Comparison of ENCODE assay signal across 1 cellular context in the genomic region with DNA sequence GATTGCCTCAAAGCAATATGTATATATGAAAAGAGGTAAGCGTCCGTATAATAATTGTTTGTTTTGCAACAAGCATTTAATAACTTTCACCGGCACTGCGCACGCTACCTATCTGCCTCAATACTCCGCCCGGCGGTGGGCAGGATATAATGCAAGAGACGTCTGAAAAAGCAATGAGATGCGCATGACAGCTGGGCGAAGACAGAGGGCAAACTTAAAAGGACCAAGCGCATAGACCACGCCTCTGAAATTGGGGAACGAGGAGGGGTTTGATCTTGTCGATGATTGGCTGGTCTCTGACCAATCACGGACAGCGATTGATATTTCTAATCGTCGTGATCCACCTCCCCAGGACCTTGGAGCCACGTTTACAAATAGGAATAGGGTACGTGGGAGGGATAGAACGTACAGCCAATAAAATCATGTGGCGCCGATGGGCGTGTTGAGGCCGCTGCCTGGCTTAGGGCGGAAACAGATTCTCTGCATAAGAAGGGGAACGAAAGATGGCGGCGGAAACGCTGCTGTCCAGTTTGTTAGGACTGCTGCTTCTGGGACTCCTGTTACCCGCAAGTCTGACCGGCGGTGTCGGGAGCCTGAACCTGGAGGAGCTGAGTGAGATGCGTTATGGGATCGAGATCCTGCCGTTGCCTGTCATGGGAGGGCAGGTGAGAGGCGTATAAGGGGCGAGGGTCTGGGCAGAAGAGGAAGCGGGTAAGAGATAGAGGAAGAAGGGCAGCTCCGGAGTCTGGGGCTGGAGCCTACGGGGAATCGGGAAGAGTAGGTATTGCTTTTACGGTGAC.
TF ChIP-seq lines count a peak whose summit lies in the region.

A gene with protein sequence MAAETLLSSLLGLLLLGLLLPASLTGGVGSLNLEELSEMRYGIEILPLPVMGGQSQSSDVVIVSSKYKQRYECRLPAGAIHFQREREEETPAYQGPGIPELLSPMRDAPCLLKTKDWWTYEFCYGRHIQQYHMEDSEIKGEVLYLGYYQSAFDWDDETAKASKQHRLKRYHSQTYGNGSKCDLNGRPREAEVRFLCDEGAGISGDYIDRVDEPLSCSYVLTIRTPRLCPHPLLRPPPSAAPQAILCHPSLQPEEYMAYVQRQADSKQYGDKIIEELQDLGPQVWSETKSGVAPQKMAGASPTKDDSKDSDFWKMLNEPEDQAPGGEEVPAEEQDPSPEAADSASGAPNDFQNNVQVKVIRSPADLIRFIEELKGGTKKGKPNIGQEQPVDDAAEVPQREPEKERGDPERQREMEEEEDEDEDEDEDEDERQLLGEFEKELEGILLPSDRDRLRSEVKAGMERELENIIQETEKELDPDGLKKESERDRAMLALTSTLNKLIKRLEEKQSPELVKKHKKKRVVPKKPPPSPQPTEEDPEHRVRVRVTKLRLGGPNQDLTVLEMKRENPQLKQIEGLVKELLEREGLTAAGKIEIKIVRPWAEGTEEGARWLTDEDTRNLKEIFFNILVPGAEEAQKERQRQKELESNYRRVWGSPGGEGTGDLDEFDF (plus strand): TSS at position 474 of the 800 bp plus-strand sequence. CDS start 30 bp downstream, at position 504.

TF ChIP-seq in HepG2, 621 proteins besides CTCF, POLR2A, EP300 and RAD21 (continued from another document and continues in another):
- TF ChIP-seq, protein P1, sequence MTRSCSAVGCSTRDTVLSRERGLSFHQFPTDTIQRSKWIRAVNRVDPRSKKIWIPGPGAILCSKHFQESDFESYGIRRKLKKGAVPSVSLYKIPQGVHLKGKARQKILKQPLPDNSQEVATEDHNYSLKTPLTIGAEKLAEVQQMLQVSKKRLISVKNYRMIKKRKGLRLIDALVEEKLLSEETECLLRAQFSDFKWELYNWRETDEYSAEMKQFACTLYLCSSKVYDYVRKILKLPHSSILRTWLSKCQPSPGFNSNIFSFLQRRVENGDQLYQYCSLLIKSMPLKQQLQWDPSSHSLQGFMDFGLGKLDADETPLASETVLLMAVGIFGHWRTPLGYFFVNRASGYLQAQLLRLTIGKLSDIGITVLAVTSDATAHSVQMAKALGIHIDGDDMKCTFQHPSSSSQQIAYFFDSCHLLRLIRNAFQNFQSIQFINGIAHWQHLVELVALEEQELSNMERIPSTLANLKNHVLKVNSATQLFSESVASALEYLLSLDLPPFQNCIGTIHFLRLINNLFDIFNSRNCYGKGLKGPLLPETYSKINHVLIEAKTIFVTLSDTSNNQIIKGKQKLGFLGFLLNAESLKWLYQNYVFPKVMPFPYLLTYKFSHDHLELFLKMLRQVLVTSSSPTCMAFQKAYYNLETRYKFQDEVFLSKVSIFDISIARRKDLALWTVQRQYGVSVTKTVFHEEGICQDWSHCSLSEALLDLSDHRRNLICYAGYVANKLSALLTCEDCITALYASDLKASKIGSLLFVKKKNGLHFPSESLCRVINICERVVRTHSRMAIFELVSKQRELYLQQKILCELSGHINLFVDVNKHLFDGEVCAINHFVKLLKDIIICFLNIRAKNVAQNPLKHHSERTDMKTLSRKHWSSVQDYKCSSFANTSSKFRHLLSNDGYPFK (CRISPR knock-in tag; IDR thresholded peaks at IDR 0.05; ENCODE audit: borderline replicate concordance), result peak; percentile 98
- 0 out of 2 replicates have a peak, but pooled peaks have one; percentile 38 for TF ChIP-seq BHLHE40 (IDR thresholded peaks at IDR 0.05; ENCODE audit: low read length)
- TF ChIP-seq, protein P2, sequence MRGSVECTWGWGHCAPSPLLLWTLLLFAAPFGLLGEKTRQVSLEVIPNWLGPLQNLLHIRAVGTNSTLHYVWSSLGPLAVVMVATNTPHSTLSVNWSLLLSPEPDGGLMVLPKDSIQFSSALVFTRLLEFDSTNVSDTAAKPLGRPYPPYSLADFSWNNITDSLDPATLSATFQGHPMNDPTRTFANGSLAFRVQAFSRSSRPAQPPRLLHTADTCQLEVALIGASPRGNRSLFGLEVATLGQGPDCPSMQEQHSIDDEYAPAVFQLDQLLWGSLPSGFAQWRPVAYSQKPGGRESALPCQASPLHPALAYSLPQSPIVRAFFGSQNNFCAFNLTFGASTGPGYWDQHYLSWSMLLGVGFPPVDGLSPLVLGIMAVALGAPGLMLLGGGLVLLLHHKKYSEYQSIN (CRISPR knock-in tag; IDR thresholded peaks at IDR 0.05; ENCODE audit: borderline replicate concordance), result no peak
- peak; percentile 29; the same call in 1 of the 2 replicates for TF ChIP-seq ETV5 (CRISPR knock-in tag; IDR thresholded peaks at IDR 0.05; ENCODE audit: borderline replicate concordance)
- TF ChIP-seq AGO2 (optimal IDR thresholded peaks at IDR 0.05; ENCODE audit: low read depth, low read length), result no peak
- TF ChIP-seq SP4 (CRISPR knock-in tag; IDR thresholded peaks at IDR 0.05), result peak; percentile 96
- TF ChIP-seq YEATS4 (CRISPR knock-in tag; IDR thresholded peaks at IDR 0.05; ENCODE audit: borderline replicate concordance), result peak; percentile 29; the same call in 1 of the 2 replicates
- TF ChIP-seq NAIF1 (CRISPR knock-in tag; IDR thresholded peaks at IDR 0.05; ENCODE audit: borderline replicate concordance), result no peak
- no peak for TF ChIP-seq ZNF674 (CRISPR knock-in tag; IDR thresholded peaks at IDR 0.05; ENCODE audit: low read depth)
- no peak for TF ChIP-seq MATR3 (CRISPR knock-in tag; IDR thresholded peaks at IDR 0.05)
- TF ChIP-seq, protein P3, sequence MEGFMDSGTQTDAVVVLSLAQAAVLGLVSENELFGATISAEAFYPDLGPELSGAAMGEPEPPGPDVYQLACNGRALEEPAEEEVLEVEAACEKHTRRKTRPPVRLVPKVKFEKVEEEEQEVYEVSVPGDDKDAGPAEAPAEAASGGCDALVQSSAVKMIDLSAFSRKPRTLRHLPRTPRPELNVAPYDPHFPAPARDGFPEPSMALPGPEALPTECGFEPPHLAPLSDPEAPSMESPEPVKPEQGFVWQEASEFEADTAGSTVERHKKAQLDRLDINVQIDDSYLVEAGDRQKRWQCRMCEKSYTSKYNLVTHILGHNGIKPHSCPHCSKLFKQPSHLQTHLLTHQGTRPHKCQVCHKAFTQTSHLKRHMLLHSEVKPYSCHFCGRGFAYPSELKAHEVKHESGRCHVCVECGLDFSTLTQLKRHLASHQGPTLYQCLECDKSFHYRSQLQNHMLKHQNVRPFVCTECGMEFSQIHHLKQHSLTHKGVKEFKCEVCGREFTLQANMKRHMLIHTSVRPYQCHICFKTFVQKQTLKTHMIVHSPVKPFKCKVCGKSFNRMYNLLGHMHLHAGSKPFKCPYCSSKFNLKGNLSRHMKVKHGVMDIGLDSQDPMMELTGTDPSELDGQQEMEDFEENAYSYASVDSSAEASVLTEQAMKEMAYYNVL (CRISPR knock-in tag; IDR thresholded peaks at IDR 0.05; ENCODE audit: borderline replicate concordance), result no peak; the same call in 1 of the 2 replicates
- no peak for TF ChIP-seq TCF12 (IDR thresholded peaks at IDR 0.05)
- TF ChIP-seq TCF12 (CRISPR knock-in tag; IDR thresholded peaks at IDR 0.05), result no peak
- TF ChIP-seq ZNF343 (CRISPR knock-in tag; IDR thresholded peaks at IDR 0.05), result 0 out of 2 replicates have a peak, but pooled peaks have one; percentile 2
- TF ChIP-seq GATAD1 (CRISPR knock-in tag; IDR thresholded peaks at IDR 0.05), result peak; percentile 96
- TF ChIP-seq POLR2G (IDR thresholded peaks at IDR 0.05; ENCODE audit: low read depth, low read length), result peak; percentile 93
- TF ChIP-seq ZSCAN9 (CRISPR knock-in tag; IDR thresholded peaks at IDR 0.05; ENCODE audit: borderline replicate concordance), result no peak
- TF ChIP-seq, protein P4, sequence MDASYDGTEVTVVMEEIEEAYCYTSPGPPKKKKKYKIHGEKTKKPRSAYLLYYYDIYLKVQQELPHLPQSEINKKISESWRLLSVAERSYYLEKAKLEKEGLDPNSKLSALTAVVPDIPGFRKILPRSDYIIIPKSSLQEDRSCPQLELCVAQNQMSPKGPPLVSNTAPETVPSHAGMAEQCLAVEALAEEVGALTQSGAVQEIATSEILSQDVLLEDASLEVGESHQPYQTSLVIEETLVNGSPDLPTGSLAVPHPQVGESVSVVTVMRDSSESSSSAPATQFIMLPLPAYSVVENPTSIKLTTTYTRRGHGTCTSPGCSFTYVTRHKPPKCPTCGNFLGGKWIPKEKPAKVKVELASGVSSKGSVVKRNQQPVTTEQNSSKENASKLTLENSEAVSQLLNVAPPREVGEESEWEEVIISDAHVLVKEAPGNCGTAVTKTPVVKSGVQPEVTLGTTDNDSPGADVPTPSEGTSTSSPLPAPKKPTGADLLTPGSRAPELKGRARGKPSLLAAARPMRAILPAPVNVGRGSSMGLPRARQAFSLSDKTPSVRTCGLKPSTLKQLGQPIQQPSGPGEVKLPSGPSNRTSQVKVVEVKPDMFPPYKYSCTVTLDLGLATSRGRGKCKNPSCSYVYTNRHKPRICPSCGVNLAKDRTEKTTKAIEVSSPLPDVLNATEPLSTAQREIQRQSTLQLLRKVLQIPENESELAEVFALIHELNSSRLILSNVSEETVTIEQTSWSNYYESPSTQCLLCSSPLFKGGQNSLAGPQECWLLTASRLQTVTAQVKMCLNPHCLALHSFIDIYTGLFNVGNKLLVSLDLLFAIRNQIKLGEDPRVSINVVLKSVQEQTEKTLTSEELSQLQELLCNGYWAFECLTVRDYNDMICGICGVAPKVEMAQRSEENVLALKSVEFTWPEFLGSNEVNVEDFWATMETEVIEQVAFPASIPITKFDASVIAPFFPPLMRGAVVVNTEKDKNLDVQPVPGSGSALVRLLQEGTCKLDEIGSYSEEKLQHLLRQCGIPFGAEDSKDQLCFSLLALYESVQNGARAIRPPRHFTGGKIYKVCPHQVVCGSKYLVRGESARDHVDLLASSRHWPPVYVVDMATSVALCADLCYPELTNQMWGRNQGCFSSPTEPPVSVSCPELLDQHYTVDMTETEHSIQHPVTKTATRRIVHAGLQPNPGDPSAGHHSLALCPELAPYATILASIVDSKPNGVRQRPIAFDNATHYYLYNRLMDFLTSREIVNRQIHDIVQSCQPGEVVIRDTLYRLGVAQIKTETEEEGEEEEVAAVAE (CRISPR knock-in tag; IDR thresholded peaks at IDR 0.05; ENCODE audit: borderline replicate concordance), result peak; percentile 89; the same call in 1 of the 2 replicates
- TF ChIP-seq RCOR2 (CRISPR knock-in tag; IDR thresholded peaks at IDR 0.05), result peak; percentile 4; the same call in 1 of the 2 replicates
- TF ChIP-seq ZNF232 (CRISPR knock-in tag; IDR thresholded peaks at IDR 0.05; ENCODE audit: borderline replicate concordance), result no peak
- TF ChIP-seq ZNF138 (CRISPR knock-in tag; IDR thresholded peaks at IDR 0.05; ENCODE audit: low read depth), result no peak
- peak; percentile 82; the same call in 1 of the 2 replicates for TF ChIP-seq NRL (CRISPR knock-in tag; IDR thresholded peaks at IDR 0.05; ENCODE audit: borderline replicate concordance)
- TF ChIP-seq, protein P5, sequence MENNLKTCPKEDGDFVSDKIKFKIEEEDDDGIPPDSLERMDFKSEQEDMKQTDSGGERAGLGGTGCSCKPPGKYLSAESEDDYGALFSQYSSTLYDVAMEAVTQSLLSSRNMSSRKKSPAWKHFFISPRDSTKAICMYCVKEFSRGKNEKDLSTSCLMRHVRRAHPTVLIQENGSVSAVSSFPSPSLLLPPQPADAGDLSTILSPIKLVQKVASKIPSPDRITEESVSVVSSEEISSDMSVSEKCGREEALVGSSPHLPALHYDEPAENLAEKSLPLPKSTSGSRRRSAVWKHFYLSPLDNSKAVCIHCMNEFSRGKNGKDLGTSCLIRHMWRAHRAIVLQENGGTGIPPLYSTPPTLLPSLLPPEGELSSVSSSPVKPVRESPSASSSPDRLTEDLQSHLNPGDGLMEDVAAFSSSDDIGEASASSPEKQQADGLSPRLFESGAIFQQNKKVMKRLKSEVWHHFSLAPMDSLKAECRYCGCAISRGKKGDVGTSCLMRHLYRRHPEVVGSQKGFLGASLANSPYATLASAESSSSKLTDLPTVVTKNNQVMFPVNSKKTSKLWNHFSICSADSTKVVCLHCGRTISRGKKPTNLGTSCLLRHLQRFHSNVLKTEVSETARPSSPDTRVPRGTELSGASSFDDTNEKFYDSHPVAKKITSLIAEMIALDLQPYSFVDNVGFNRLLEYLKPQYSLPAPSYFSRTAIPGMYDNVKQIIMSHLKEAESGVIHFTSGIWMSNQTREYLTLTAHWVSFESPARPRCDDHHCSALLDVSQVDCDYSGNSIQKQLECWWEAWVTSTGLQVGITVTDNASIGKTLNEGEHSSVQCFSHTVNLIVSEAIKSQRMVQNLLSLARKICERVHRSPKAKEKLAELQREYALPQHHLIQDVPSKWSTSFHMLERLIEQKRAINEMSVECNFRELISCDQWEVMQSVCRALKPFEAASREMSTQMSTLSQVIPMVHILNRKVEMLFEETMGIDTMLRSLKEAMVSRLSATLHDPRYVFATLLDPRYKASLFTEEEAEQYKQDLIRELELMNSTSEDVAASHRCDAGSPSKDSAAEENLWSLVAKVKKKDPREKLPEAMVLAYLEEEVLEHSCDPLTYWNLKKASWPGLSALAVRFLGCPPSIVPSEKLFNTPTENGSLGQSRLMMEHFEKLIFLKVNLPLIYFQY (CRISPR knock-in tag; IDR thresholded peaks at IDR 0.05; ENCODE audit: borderline replicate concordance), result no peak
- peak; percentile 76; the same call in 1 of the 2 replicates for TF ChIP-seq HDAC2 (CRISPR knock-in tag; IDR thresholded peaks at IDR 0.05)
- no peak for TF ChIP-seq ZMYM3 (CRISPR knock-in tag; IDR thresholded peaks at IDR 0.05)
- TF ChIP-seq, protein P6, sequence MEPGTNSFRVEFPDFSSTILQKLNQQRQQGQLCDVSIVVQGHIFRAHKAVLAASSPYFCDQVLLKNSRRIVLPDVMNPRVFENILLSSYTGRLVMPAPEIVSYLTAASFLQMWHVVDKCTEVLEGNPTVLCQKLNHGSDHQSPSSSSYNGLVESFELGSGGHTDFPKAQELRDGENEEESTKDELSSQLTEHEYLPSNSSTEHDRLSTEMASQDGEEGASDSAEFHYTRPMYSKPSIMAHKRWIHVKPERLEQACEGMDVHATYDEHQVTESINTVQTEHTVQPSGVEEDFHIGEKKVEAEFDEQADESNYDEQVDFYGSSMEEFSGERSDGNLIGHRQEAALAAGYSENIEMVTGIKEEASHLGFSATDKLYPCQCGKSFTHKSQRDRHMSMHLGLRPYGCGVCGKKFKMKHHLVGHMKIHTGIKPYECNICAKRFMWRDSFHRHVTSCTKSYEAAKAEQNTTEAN (CRISPR knock-in tag; conservative IDR thresholded peaks at IDR 0.05), result 0 out of 2 replicates have a peak, but pooled peaks have one; percentile 36
- peak; percentile 50; the same call in 1 of the 2 replicates for TF ChIP-seq ZNF572 (CRISPR knock-in tag; IDR thresholded peaks at IDR 0.05)
- TF ChIP-seq, protein P7, sequence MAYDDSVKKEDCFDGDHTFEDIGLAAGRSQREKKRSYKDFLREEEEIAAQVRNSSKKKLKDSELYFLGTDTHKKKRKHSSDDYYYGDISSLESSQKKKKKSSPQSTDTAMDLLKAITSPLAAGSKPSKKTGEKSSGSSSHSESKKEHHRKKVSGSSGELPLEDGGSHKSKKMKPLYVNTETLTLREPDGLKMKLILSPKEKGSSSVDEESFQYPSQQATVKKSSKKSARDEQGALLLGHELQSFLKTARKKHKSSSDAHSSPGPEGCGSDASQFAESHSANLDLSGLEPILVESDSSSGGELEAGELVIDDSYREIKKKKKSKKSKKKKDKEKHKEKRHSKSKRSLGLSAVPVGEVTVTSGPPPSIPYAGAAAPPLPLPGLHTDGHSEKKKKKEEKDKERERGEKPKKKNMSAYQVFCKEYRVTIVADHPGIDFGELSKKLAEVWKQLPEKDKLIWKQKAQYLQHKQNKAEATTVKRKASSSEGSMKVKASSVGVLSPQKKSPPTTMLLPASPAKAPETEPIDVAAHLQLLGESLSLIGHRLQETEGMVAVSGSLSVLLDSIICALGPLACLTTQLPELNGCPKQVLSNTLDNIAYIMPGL (CRISPR knock-in tag; IDR thresholded peaks at IDR 0.05; ENCODE audit: borderline replicate concordance in 1 of 2, low read depth in 1 of 2), result 0 out of 4 replicates have a peak, but pooled peaks of 1 of the 2 experiments have one; percentile 24
- TF ChIP-seq ZNF530 (CRISPR knock-in tag; IDR thresholded peaks at IDR 0.05; ENCODE audit: low read depth), result no peak
- TF ChIP-seq NFRKB (IDR thresholded peaks at IDR 0.05), result no peak
- no peak for TF ChIP-seq HDAC6 (IDR thresholded peaks at IDR 0.05; ENCODE audit: low read depth, low read length)
- TF ChIP-seq HNF4A (CRISPR knock-in tag; IDR thresholded peaks at IDR 0.05), result 0 out of 2 replicates have a peak, but pooled peaks have one; percentile 3
